In the genomic region with DNA sequence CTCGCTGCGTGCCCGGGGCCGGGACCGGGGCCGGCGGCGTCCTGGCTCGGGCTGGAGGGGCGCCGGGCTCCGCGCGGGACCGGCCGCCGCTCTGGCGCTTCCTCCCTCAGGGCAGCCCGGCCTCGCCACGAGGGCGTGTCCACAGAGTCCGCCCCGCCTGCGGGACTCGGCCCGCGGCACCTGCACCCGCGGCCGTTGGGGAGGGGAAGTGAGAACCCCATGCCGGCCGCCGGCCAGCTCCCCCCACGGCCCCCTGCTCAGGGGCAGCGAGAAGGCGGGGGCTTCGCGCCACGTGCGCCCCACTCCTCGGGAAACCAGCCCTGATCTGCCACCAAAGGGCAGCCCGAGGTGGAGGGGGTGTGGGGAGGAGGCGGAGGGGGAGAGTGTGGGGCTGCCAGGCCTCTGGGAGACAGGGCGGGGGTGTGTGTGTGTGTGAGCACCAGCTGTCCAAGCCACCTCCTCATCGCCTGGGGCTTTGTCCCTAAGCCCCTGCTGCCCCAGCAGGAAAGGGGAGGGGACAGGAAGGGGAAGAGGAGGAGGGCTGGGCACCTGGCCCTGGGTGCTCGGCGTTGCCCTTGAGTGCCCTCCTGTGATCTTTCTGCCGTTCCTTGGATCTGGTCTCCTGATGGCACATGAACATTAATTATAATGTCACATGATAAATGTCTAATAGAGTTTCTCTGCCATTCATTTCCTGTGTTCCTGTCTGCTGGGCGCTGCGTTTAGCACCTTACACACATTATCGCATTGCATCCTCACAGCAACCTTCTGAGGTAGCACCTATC, we compare ENCODE assay signal across 1 cellular context.
TF ChIP-seq lines count a peak whose summit lies in the region.

A gene with protein sequence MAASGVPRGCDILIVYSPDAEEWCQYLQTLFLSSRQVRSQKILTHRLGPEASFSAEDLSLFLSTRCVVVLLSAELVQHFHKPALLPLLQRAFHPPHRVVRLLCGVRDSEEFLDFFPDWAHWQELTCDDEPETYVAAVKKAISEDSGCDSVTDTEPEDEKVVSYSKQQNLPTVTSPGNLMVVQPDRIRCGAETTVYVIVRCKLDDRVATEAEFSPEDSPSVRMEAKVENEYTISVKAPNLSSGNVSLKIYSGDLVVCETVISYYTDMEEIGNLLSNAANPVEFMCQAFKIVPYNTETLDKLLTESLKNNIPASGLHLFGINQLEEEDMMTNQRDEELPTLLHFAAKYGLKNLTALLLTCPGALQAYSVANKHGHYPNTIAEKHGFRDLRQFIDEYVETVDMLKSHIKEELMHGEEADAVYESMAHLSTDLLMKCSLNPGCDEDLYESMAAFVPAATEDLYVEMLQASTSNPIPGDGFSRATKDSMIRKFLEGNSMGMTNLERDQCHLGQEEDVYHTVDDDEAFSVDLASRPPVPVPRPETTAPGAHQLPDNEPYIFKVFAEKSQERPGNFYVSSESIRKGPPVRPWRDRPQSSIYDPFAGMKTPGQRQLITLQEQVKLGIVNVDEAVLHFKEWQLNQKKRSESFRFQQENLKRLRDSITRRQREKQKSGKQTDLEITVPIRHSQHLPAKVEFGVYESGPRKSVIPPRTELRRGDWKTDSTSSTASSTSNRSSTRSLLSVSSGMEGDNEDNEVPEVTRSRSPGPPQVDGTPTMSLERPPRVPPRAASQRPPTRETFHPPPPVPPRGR (minus strand): TSS at position 93 of the 785 bp plus-strand sequence. CDS start 120 bp downstream, outside the sequence.

TF ChIP-seq in K562, 482 proteins besides CTCF, POLR2A, EP300 and RAD21 (continues in another document):
- TF ChIP-seq U2AF1 (optimal IDR thresholded peaks at IDR 0.05; ENCODE audit: low read depth, low read length) (no peak), ZFX (CRISPR knock-in tag; IDR thresholded peaks at IDR 0.05) (peak; percentile 23; the same call in 1 of the 2 replicates), SAP30 (IDR thresholded peaks at IDR 0.05; ENCODE audit: borderline replicate concordance, insufficient read depth, low read depth, low read length, poor library complexity, severe bottlenecking) (no peak), ASH1L (IDR thresholded peaks at IDR 0.05; ENCODE audit: borderline replicate concordance, low read depth, partially characterized antibody) (no peak), OTX1 (CRISPR knock-in tag; IDR thresholded peaks at IDR 0.05) (no peak), HEY1 (CRISPR knock-in tag; IDR thresholded peaks at IDR 0.05; ENCODE audit: borderline replicate concordance) (no peak), NFIC (IDR thresholded peaks at IDR 0.05) (no peak), KDM2B (CRISPR knock-in tag; IDR thresholded peaks at IDR 0.05) (no peak), JUND (IDR thresholded peaks at IDR 0.05; ENCODE audit: borderline replicate concordance, low read depth, low read length) (no peak), JUND (tag; IDR thresholded peaks at IDR 0.05; ENCODE audit: borderline replicate concordance, low read depth, low read length) (no peak), ILF3 (IDR thresholded peaks at IDR 0.05; ENCODE audit: borderline replicate concordance) (no peak), SPI1 (IDR thresholded peaks at IDR 0.05; ENCODE audit: borderline replicate concordance, low read depth, low read length) (0 out of 2 replicates have a peak, but pooled peaks have one; percentile 11), FUS (optimal IDR thresholded peaks at IDR 0.05; ENCODE audit: low read depth, low read length) (no peak), CTBP1 (IDR thresholded peaks at IDR 0.05; ENCODE audit: borderline replicate concordance) (no peak), NRF1 (conservative IDR thresholded peaks at IDR 0.05 in 1 of 2, IDR thresholded peaks at IDR 0.05 in 1 of 2) (no peak), RBFOX2 (IDR thresholded peaks at IDR 0.05; ENCODE audit: low read depth, low read length) (peak; percentile 52; the same call in 1 of the 2 replicates), ZNF174 (CRISPR knock-in tag; IDR thresholded peaks at IDR 0.05) (no peak), DACH1 (IDR thresholded peaks at IDR 0.05; ENCODE audit: partially characterized antibody) (no peak)
- TF ChIP-seq, protein P1, sequence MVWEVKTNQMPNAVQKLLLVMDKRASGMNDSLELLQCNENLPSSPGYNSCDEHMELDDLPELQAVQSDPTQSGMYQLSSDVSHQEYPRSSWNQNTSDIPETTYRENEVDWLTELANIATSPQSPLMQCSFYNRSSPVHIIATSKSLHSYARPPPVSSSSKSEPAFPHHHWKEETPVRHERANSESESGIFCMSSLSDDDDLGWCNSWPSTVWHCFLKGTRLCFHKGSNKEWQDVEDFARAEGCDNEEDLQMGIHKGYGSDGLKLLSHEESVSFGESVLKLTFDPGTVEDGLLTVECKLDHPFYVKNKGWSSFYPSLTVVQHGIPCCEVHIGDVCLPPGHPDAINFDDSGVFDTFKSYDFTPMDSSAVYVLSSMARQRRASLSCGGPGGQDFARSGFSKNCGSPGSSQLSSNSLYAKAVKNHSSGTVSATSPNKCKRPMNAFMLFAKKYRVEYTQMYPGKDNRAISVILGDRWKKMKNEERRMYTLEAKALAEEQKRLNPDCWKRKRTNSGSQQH (CRISPR knock-in tag; IDR thresholded peaks at IDR 0.05), result no peak
- TF ChIP-seq, protein P2, sequence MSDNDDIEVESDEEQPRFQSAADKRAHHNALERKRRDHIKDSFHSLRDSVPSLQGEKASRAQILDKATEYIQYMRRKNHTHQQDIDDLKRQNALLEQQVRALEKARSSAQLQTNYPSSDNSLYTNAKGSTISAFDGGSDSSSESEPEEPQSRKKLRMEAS (CRISPR knock-in tag; IDR thresholded peaks at IDR 0.05), result peak; percentile 71
- TF ChIP-seq, protein P3, sequence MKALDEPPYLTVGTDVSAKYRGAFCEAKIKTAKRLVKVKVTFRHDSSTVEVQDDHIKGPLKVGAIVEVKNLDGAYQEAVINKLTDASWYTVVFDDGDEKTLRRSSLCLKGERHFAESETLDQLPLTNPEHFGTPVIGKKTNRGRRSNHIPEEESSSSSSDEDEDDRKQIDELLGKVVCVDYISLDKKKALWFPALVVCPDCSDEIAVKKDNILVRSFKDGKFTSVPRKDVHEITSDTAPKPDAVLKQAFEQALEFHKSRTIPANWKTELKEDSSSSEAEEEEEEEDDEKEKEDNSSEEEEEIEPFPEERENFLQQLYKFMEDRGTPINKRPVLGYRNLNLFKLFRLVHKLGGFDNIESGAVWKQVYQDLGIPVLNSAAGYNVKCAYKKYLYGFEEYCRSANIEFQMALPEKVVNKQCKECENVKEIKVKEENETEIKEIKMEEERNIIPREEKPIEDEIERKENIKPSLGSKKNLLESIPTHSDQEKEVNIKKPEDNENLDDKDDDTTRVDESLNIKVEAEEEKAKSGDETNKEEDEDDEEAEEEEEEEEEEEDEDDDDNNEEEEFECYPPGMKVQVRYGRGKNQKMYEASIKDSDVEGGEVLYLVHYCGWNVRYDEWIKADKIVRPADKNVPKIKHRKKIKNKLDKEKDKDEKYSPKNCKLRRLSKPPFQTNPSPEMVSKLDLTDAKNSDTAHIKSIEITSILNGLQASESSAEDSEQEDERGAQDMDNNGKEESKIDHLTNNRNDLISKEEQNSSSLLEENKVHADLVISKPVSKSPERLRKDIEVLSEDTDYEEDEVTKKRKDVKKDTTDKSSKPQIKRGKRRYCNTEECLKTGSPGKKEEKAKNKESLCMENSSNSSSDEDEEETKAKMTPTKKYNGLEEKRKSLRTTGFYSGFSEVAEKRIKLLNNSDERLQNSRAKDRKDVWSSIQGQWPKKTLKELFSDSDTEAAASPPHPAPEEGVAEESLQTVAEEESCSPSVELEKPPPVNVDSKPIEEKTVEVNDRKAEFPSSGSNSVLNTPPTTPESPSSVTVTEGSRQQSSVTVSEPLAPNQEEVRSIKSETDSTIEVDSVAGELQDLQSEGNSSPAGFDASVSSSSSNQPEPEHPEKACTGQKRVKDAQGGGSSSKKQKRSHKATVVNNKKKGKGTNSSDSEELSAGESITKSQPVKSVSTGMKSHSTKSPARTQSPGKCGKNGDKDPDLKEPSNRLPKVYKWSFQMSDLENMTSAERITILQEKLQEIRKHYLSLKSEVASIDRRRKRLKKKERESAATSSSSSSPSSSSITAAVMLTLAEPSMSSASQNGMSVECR (CRISPR knock-in tag; IDR thresholded peaks at IDR 0.05), result 0 out of 2 replicates have a peak, but pooled peaks have one; percentile 45
- TF ChIP-seq, protein P4, sequence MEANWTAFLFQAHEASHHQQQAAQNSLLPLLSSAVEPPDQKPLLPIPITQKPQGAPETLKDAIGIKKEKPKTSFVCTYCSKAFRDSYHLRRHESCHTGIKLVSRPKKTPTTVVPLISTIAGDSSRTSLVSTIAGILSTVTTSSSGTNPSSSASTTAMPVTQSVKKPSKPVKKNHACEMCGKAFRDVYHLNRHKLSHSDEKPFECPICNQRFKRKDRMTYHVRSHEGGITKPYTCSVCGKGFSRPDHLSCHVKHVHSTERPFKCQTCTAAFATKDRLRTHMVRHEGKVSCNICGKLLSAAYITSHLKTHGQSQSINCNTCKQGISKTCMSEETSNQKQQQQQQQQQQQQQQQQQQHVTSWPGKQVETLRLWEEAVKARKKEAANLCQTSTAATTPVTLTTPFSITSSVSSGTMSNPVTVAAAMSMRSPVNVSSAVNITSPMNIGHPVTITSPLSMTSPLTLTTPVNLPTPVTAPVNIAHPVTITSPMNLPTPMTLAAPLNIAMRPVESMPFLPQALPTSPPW (CRISPR knock-in tag; IDR thresholded peaks at IDR 0.05), result peak; percentile 57; the same call in 1 of the 2 replicates
- TF ChIP-seq, protein P5, sequence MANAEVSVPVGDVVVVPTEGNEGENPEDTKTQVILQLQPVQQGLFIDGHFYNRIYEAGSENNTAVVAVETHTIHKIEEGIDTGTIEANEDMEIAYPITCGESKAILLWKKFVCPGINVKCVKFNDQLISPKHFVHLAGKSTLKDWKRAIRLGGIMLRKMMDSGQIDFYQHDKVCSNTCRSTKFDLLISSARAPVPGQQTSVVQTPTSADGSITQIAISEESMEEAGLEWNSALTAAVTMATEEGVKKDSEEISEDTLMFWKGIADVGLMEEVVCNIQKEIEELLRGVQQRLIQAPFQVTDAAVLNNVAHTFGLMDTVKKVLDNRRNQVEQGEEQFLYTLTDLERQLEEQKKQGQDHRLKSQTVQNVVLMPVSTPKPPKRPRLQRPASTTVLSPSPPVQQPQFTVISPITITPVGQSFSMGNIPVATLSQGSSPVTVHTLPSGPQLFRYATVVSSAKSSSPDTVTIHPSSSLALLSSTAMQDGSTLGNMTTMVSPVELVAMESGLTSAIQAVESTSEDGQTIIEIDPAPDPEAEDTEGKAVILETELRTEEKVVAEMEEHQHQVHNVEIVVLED (CRISPR knock-in tag; IDR thresholded peaks at IDR 0.05), result no peak
- TF ChIP-seq, protein P6, sequence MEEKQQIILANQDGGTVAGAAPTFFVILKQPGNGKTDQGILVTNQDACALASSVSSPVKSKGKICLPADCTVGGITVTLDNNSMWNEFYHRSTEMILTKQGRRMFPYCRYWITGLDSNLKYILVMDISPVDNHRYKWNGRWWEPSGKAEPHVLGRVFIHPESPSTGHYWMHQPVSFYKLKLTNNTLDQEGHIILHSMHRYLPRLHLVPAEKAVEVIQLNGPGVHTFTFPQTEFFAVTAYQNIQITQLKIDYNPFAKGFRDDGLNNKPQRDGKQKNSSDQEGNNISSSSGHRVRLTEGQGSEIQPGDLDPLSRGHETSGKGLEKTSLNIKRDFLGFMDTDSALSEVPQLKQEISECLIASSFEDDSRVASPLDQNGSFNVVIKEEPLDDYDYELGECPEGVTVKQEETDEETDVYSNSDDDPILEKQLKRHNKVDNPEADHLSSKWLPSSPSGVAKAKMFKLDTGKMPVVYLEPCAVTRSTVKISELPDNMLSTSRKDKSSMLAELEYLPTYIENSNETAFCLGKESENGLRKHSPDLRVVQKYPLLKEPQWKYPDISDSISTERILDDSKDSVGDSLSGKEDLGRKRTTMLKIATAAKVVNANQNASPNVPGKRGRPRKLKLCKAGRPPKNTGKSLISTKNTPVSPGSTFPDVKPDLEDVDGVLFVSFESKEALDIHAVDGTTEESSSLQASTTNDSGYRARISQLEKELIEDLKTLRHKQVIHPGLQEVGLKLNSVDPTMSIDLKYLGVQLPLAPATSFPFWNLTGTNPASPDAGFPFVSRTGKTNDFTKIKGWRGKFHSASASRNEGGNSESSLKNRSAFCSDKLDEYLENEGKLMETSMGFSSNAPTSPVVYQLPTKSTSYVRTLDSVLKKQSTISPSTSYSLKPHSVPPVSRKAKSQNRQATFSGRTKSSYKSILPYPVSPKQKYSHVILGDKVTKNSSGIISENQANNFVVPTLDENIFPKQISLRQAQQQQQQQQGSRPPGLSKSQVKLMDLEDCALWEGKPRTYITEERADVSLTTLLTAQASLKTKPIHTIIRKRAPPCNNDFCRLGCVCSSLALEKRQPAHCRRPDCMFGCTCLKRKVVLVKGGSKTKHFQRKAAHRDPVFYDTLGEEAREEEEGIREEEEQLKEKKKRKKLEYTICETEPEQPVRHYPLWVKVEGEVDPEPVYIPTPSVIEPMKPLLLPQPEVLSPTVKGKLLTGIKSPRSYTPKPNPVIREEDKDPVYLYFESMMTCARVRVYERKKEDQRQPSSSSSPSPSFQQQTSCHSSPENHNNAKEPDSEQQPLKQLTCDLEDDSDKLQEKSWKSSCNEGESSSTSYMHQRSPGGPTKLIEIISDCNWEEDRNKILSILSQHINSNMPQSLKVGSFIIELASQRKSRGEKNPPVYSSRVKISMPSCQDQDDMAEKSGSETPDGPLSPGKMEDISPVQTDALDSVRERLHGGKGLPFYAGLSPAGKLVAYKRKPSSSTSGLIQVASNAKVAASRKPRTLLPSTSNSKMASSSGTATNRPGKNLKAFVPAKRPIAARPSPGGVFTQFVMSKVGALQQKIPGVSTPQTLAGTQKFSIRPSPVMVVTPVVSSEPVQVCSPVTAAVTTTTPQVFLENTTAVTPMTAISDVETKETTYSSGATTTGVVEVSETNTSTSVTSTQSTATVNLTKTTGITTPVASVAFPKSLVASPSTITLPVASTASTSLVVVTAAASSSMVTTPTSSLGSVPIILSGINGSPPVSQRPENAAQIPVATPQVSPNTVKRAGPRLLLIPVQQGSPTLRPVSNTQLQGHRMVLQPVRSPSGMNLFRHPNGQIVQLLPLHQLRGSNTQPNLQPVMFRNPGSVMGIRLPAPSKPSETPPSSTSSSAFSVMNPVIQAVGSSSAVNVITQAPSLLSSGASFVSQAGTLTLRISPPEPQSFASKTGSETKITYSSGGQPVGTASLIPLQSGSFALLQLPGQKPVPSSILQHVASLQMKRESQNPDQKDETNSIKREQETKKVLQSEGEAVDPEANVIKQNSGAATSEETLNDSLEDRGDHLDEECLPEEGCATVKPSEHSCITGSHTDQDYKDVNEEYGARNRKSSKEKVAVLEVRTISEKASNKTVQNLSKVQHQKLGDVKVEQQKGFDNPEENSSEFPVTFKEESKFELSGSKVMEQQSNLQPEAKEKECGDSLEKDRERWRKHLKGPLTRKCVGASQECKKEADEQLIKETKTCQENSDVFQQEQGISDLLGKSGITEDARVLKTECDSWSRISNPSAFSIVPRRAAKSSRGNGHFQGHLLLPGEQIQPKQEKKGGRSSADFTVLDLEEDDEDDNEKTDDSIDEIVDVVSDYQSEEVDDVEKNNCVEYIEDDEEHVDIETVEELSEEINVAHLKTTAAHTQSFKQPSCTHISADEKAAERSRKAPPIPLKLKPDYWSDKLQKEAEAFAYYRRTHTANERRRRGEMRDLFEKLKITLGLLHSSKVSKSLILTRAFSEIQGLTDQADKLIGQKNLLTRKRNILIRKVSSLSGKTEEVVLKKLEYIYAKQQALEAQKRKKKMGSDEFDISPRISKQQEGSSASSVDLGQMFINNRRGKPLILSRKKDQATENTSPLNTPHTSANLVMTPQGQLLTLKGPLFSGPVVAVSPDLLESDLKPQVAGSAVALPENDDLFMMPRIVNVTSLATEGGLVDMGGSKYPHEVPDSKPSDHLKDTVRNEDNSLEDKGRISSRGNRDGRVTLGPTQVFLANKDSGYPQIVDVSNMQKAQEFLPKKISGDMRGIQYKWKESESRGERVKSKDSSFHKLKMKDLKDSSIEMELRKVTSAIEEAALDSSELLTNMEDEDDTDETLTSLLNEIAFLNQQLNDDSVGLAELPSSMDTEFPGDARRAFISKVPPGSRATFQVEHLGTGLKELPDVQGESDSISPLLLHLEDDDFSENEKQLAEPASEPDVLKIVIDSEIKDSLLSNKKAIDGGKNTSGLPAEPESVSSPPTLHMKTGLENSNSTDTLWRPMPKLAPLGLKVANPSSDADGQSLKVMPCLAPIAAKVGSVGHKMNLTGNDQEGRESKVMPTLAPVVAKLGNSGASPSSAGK (IDR thresholded peaks at IDR 0.05), result peak; percentile 22; the same call in 1 of the 2 replicates
